1 cellular context compared by ENCODE assay signal in genomic region chr2:148721991-148722777, GRCh38.
TF ChIP-seq lines count a peak whose summit lies in the region.

No MANE protein-coding gene starts in this region.

TF ChIP-seq in GM23338, 12 proteins besides CTCF, POLR2A, EP300 and RAD21 (continued from another document):
- TF ChIP-seq REST (IDR thresholded peaks at IDR 0.05; ENCODE audit: unreplicated experiment): no peak
- TF ChIP-seq ZNF462 (CRISPR knock-in tag; IDR thresholded peaks at IDR 0.05): no peak
- no peak for TF ChIP-seq JUNB (IDR thresholded peaks at IDR 0.05; ENCODE audit: unreplicated experiment)
- no peak for TF ChIP-seq ZNF331 (CRISPR knock-in tag; IDR thresholded peaks at IDR 0.05; ENCODE audit: low read depth)
- TF ChIP-seq EZH2 (IDR thresholded peaks at IDR 0.05; ENCODE audit: low read depth, unreplicated experiment): no peak
- TF ChIP-seq POLR2AphosphoS5 (IDR thresholded peaks at IDR 0.05; ENCODE audit: low read depth): no peak
- no peak for TF ChIP-seq ZNF114 (CRISPR knock-in tag; IDR thresholded peaks at IDR 0.05)
